Comparison of ENCODE assay signal across 9 cellular contexts in the genomic region with DNA sequence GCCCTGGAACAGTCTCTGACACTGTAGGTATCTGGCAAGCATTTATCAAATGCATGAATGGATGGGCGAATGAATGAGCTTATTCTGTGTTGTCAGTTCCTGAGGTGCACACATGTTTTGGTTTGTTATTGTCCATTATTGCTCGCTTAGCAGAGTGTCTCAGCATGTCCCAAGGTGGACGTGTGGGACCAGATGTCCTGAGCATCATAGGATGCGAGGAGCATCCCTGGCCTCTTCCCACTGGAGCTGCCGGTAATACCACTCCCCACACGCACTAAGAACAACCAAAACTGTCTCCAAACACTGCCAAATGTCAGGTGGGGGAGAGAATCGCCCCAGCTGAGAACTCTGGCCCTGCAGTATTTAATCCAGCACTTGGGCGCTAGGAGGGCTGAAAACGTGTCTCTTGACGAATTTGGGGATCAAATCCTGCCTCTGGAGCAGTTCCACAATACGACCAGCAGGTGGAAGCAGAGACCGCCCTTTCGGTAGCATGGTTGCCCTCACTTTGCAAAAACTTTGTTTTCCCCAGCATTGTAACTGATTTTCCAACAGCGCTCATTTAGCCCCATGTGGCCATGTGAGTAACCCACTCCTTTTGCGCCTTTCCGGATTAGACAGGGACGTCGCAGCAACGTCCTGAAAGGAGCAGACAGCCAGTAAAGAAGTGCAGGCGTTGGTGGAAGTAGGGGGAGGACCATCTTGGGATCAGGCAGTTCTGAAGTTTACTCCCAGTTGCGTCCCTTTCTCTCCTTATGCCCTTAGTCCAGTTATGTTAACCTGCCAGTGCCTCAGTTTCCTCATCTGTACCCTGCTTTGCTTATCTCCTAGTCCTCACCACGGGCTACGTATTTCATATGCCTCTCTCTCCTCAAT. TPM values are rescaled to one million over a fixed set of nuclear protein-coding genes. Genes with fewer than 3 reads are reported as not detected.
DNase-seq lines count a peak whose midpoint lies in the region; ATAC-seq and TF ChIP-seq lines count a peak whose summit lies in the region.
"Had no signal": no experiment of that assay in that cellular context is flagged by ENCODE, and none has a peak within 500 bp of the region (broad histone marks: within the 10 kb centered on the region; RNA-seq: fewer than 3 reads in every experiment).

No MANE protein-coding gene starts in this region.

- H3K36me3 Mint-ChIP-seq in activated T-cell treated with anti-CD3 and anti-CD28 coated beads, Interleukin-2, amount 50 U/mL, for 72 hours (ENCODE audit: insufficient read depth in 2 of 2): no peaks in the 10 kb centered on the region

- DNase-seq in EL: peak; percentile 87
- DNase-seq in RKO (ENCODE audit: low spot score): peak; percentile 93
- peak; percentile 80 for DNase-seq in activated T-cell treated with anti-CD3 and anti-CD28 coated beads, Interleukin-2, amount 50 U/mL, for 72 hours
- peak; percentile 88 for DNase-seq in fibroblast of villous mesenchyme (ENCODE audit: low read depth)
- no peak for DNase-seq in omental fat pad (ENCODE audit: low spot score)
- DNase-seq in thoracic aorta (ENCODE audit: low spot score): peak; percentile 25

- H3K27me3 Mint-ChIP-seq in activated T-cell treated with anti-CD3 and anti-CD28 coated beads, Interleukin-2, amount 50 U/mL, for 72 hours (ENCODE audit: low read depth): peaks cover 15% of the 10 kb centered on the region

- H4K20me1 ChIP-seq in KMS-11 (ENCODE audit: insufficient read depth): no peaks in the 10 kb centered on the region

- H3K36me3 ChIP-seq in KMS-11 (ENCODE audit: insufficient read depth) (no peaks in the 10 kb centered on the region), thoracic aorta (no peaks in the 10 kb centered on the region)

- peak overlapping the region; percentile 52 for H3K4me2 ChIP-seq in KMS-11

- no peaks in the 10 kb centered on the region for H3K9me3 ChIP-seq in thoracic aorta

- H3K9me3 Mint-ChIP-seq in activated T-cell treated with anti-CD3 and anti-CD28 coated beads, Interleukin-2, amount 50 U/mL, for 72 hours: no peaks in the 10 kb centered on the region

- no peak overlapping the region for H3K4me3 Mint-ChIP-seq in activated T-cell treated with anti-CD3 and anti-CD28 coated beads, Interleukin-2, amount 50 U/mL, for 72 hours

- H3K27me3 ChIP-seq in KMS-11 (ENCODE audit: insufficient read depth, low read depth) (no peaks in the 10 kb centered on the region), thoracic aorta (replicated peaks; ENCODE audit: insufficient read depth) (no peaks in the 10 kb centered on the region)

- no peaks in the 10 kb centered on the region for H3K79me2 ChIP-seq in KMS-11 (ENCODE audit: insufficient read depth, low read depth)

- ATAC-seq in GM21737 (IDR thresholded peaks at IDR 0.05; ENCODE audit: unreplicated experiment) (peak; percentile 82), omental fat pad (ENCODE audit: low FRiP score) (peak; percentile 86), thoracic aorta (ENCODE audit: insufficient number of reproducible peaks, low FRiP score, low read depth) (peak; percentile 93)
- ATAC-seq in activated T-cell treated with anti-CD3 and anti-CD28 coated beads, Interleukin-2, amount 50 U/mL, for 72 hours (replicated peaks in 1 of 2): peak; percentile 94 to 95

- H3K27ac ChIP-seq in KMS-11 (no peak overlapping the region), thoracic aorta (no peak overlapping the region)

- peak overlapping the region; percentile 82 for H2AFZ ChIP-seq in KMS-11 (ENCODE audit: low read depth)

- H3K4me1 ChIP-seq in KMS-11 (ENCODE audit: low read depth, poor library complexity, severe bottlenecking) (peaks cover 1% of the 10 kb centered on the region), thoracic aorta (ENCODE audit: control insufficient read depth in 1 of 2, low read depth in 2 of 2) (peaks cover 0 to 22% of the 10 kb centered on the region in 2 donors)

- H3K4me3 ChIP-seq in KMS-11 (IDR thresholded peaks at IDR 0.05; ENCODE audit: insufficient read depth, low read depth, low read length) (no peak overlapping the region), fibroblast of villous mesenchyme (ENCODE audit: low read depth, low read length) (no peak overlapping the region), thoracic aorta (no peak overlapping the region)

- H3K9ac ChIP-seq in KMS-11: no peak overlapping the region; the same call in 1 of the 2 replicates

- H3K27ac Mint-ChIP-seq in activated T-cell treated with anti-CD3 and anti-CD28 coated beads, Interleukin-2, amount 50 U/mL, for 72 hours: no peak overlapping the region

- TF ChIP-seq CTCF in KMS-11 (conservative IDR thresholded peaks at IDR 0.05; ENCODE audit: low read depth, low read length) (peak; percentile 98), fibroblast of villous mesenchyme (IDR thresholded peaks at IDR 0.05; ENCODE audit: insufficient read depth, low read depth, low read length) (peak; percentile 99), omental fat pad (IDR thresholded peaks at IDR 0.05) (peak in 2 of 3 donors; percentile 83 to 95), thoracic aorta (IDR thresholded peaks at IDR 0.05) (peak; percentile 99)

- no peaks in the 10 kb centered on the region for H3K4me1 Mint-ChIP-seq in activated T-cell treated with anti-CD3 and anti-CD28 coated beads, Interleukin-2, amount 50 U/mL, for 72 hours (ENCODE audit: low read depth)

RNA-seq across cellular contexts. Expression of a gene that starts 22.7 kb away (rescaled TPM):
- total RNA-seq in activated T-cell treated with anti-CD3 and anti-CD28 coated beads, Interleukin-2, amount 50 U/mL, for 72 hours: not detected
- not detected in 2 replicates for total RNA-seq in fibroblast of villous mesenchyme
- not detected for total RNA-seq in omental fat pad
- total RNA-seq in thoracic aorta: not detected
- total RNA-seq: skeletal muscle tissue had no signal

RNA-seq across cellular contexts. Expression of a gene that starts 53.9 kb away (rescaled TPM):
- 10 to 100 TPM; 46.5 to 53.3 TPM for total RNA-seq in activated T-cell treated with anti-CD3 and anti-CD28 coated beads, Interleukin-2, amount 50 U/mL, for 72 hours
- total RNA-seq in fibroblast of villous mesenchyme (22.5 and 33.5 TPM in 2 replicates), omental fat pad (10 to 100 TPM; 16.7 to 40.0 (median 24.5) TPM), thoracic aorta (10 to 100 TPM; 19.6 to 34.6 TPM)
